Comparison of ENCODE assay signal across 2 cellular contexts in the genomic region with DNA sequence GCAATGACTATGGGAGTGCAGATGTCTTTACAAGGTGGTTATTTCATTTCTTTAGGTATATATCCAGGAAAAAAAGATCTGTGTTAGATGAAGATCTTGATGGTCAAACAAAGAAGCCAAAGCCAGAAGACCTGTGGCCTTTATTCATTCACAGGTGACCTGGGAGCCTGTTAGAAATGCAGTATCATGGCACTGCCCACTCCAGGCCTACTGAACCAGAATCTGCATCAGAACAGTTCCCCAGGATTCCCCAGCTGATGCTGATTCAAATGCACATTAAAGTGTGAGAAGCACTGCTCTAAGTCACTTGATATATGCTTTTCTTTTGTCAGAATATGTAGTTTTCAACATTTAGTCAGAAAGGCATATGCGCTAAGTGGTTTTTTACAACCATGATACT.
TF ChIP-seq lines count a peak whose summit lies in the region.

No MANE protein-coding gene starts in this region.

TF ChIP-seq in A549, 52 proteins besides CTCF, POLR2A, EP300 and RAD21 (continued from another document):
- TF ChIP-seq, protein P1, sequence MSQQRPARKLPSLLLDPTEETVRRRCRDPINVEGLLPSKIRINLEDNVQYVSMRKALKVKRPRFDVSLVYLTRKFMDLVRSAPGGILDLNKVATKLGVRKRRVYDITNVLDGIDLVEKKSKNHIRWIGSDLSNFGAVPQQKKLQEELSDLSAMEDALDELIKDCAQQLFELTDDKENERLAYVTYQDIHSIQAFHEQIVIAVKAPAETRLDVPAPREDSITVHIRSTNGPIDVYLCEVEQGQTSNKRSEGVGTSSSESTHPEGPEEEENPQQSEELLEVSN (IDR thresholded peaks at IDR 0.05; ENCODE audit: borderline replicate concordance, low read depth), result no peak
- TF ChIP-seq GATA3 (IDR thresholded peaks at IDR 0.05; ENCODE audit: borderline replicate concordance), result no peak

TF ChIP-seq in WTC11, 78 proteins besides CTCF, POLR2A, EP300 and RAD21 (continued from another document):
- TF ChIP-seq JAZF1 (CRISPR knock-in tag; IDR thresholded peaks at IDR 0.05) (no peak), NFE2L1 (CRISPR knock-in tag; IDR thresholded peaks at IDR 0.05) (no peak), NFYB (CRISPR knock-in tag; conservative IDR thresholded peaks at IDR 0.05; ENCODE audit: low read depth) (no peak), ELF4 (CRISPR knock-in tag; IDR thresholded peaks at IDR 0.05; ENCODE audit: low read depth) (no peak), ATF1 (CRISPR knock-in tag; IDR thresholded peaks at IDR 0.05) (no peak), JUN (CRISPR knock-in tag; IDR thresholded peaks at IDR 0.05) (no peak), GABPB1 (CRISPR knock-in tag; IDR thresholded peaks at IDR 0.05) (no peak), CBFB (CRISPR knock-in tag; IDR thresholded peaks at IDR 0.05; ENCODE audit: low read depth) (no peak), IRF2 (CRISPR knock-in tag; IDR thresholded peaks at IDR 0.05; ENCODE audit: borderline replicate concordance, low read depth) (no peak), ETV6 (CRISPR knock-in tag; IDR thresholded peaks at IDR 0.05) (no peak), ZNF138 (CRISPR knock-in tag; conservative IDR thresholded peaks at IDR 0.05) (no peak)
- TF ChIP-seq, protein P2, sequence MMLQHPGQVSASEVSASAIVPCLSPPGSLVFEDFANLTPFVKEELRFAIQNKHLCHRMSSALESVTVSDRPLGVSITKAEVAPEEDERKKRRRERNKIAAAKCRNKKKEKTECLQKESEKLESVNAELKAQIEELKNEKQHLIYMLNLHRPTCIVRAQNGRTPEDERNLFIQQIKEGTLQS (CRISPR knock-in tag; conservative IDR thresholded peaks at IDR 0.05), result no peak
- TF ChIP-seq, protein P3, sequence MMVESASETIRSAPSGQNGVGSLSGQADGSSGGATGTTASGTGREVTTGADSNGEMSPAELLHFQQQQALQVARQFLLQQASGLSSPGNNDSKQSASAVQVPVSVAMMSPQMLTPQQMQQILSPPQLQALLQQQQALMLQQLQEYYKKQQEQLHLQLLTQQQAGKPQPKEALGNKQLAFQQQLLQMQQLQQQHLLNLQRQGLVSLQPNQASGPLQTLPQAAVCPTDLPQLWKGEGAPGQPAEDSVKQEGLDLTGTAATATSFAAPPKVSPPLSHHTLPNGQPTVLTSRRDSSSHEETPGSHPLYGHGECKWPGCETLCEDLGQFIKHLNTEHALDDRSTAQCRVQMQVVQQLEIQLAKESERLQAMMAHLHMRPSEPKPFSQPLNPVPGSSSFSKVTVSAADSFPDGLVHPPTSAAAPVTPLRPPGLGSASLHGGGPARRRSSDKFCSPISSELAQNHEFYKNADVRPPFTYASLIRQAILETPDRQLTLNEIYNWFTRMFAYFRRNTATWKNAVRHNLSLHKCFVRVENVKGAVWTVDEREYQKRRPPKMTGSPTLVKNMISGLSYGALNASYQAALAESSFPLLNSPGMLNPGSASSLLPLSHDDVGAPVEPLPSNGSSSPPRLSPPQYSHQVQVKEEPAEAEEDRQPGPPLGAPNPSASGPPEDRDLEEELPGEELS (CRISPR knock-in tag; IDR thresholded peaks at IDR 0.05), result no peak
- TF ChIP-seq, protein P4, sequence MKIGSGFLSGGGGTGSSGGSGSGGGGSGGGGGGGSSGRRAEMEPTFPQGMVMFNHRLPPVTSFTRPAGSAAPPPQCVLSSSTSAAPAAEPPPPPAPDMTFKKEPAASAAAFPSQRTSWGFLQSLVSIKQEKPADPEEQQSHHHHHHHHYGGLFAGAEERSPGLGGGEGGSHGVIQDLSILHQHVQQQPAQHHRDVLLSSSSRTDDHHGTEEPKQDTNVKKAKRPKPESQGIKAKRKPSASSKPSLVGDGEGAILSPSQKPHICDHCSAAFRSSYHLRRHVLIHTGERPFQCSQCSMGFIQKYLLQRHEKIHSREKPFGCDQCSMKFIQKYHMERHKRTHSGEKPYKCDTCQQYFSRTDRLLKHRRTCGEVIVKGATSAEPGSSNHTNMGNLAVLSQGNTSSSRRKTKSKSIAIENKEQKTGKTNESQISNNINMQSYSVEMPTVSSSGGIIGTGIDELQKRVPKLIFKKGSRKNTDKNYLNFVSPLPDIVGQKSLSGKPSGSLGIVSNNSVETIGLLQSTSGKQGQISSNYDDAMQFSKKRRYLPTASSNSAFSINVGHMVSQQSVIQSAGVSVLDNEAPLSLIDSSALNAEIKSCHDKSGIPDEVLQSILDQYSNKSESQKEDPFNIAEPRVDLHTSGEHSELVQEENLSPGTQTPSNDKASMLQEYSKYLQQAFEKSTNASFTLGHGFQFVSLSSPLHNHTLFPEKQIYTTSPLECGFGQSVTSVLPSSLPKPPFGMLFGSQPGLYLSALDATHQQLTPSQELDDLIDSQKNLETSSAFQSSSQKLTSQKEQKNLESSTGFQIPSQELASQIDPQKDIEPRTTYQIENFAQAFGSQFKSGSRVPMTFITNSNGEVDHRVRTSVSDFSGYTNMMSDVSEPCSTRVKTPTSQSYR (CRISPR knock-in tag; IDR thresholded peaks at IDR 0.05), result no peak
- TF ChIP-seq, protein P5, sequence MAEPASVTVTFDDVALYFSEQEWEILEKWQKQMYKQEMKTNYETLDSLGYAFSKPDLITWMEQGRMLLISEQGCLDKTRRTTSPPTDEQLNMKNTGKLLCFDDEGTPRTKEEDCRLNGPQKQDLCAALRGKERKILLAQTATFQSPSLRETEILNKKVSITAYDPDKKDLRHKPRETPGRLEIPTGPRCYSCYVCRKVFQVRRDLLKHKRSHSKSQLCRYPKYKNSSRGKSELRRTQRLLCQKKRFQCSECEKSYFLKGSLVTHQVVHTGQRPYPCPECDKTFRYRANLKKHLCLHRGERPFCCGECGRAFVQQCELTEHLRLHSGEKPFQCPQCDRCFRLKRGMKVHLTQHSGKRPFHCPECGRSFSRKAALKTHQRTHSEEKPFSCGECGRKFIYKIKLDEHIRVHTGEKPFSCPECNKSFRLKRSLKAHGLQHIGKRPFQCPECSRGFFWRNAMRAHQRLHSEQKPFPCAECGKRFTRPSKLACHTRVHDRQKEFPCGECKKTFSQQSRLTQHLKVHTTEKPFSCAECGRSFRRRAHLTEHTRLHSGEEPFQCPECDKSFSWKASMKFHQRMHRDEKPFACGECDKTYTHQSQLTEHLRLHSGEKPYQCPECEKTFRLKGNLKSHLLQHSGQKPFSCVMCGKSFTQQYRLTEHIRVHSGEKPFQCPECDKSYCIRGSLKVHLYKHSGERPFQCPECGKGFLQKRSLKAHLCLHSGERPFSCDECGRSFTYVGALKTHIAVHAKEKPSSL (CRISPR knock-in tag; conservative IDR thresholded peaks at IDR 0.05), result no peak
- TF ChIP-seq, protein P6, sequence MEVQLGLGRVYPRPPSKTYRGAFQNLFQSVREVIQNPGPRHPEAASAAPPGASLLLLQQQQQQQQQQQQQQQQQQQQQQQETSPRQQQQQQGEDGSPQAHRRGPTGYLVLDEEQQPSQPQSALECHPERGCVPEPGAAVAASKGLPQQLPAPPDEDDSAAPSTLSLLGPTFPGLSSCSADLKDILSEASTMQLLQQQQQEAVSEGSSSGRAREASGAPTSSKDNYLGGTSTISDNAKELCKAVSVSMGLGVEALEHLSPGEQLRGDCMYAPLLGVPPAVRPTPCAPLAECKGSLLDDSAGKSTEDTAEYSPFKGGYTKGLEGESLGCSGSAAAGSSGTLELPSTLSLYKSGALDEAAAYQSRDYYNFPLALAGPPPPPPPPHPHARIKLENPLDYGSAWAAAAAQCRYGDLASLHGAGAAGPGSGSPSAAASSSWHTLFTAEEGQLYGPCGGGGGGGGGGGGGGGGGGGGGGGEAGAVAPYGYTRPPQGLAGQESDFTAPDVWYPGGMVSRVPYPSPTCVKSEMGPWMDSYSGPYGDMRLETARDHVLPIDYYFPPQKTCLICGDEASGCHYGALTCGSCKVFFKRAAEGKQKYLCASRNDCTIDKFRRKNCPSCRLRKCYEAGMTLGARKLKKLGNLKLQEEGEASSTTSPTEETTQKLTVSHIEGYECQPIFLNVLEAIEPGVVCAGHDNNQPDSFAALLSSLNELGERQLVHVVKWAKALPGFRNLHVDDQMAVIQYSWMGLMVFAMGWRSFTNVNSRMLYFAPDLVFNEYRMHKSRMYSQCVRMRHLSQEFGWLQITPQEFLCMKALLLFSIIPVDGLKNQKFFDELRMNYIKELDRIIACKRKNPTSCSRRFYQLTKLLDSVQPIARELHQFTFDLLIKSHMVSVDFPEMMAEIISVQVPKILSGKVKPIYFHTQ (CRISPR knock-in tag; IDR thresholded peaks at IDR 0.05), result no peak
- TF ChIP-seq, protein P7, sequence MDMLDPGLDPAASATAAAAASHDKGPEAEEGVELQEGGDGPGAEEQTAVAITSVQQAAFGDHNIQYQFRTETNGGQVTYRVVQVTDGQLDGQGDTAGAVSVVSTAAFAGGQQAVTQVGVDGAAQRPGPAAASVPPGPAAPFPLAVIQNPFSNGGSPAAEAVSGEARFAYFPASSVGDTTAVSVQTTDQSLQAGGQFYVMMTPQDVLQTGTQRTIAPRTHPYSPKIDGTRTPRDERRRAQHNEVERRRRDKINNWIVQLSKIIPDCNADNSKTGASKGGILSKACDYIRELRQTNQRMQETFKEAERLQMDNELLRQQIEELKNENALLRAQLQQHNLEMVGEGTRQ (CRISPR knock-in tag; IDR thresholded peaks at IDR 0.05), result no peak
